15 cellular contexts compared by ENCODE assay signal in genomic region chr20:63834545-63834880, GRCh38. TPM values are rescaled to one million over a fixed set of nuclear protein-coding genes. Genes with fewer than 3 reads are reported as not detected.
DNase-seq lines count a peak whose midpoint lies in the region; ATAC-seq and TF ChIP-seq lines count a peak whose summit lies in the region.
"Had no signal": no experiment of that assay in that cellular context is flagged by ENCODE, and none has a peak within 500 bp of the region (broad histone marks: within the 10 kb centered on the region; RNA-seq: fewer than 3 reads in every experiment).

No MANE protein-coding gene starts in this region.

- peak overlapping the region; percentile 26 for H3K4me2 ChIP-seq in parathyroid adenoma (ENCODE audit: low read length)

- DNase-seq in AG04450 (ENCODE audit: low read depth, low spot score) (no peak), NCI-H446 treated with DMSO at 0.1 percent for 48 hours (lab: John Stamatoyannopoulos, UW) (peak; percentile 51), endothelial cell (ENCODE audit: low spot score) (no peak), amniotic stem cell (lab: John Stamatoyannopoulos, UW) (no peak)
- DNase-seq: activated CD4-positive, alpha-beta T cell treated with anti-CD3 and anti-CD28 coated beads for 36 hours; effector memory CD4-positive, alpha-beta T cell; Karpas-422; NK-92 treated with Interleukin-12 subunit alpha and Interleukin-12 subunit beta, amount 100 ng/mL, for 24 hours had no signal

- peaks cover 10% of the 10 kb centered on the region for H3K4me1 Mint-ChIP-seq in endothelial cell (ENCODE audit: unreplicated experiment)

- H3K9me3 ChIP-seq in AG04450 (ENCODE audit: control insufficient read depth, insufficient read depth, low read length), result peaks cover 7% of the 10 kb centered on the region; the same call in 1 of the 2 replicates
- H3K9me3 ChIP-seq in parathyroid adenoma (ENCODE audit: control insufficient read depth, low read length), result no peaks in the 10 kb centered on the region
- H3K9me3 ChIP-seq: transverse colon had no signal

- no peak overlapping the region for H3K4me3 ChIP-seq in AG04450 (ENCODE audit: low read depth, low read length)
- H3K4me3 ChIP-seq in parathyroid adenoma (ENCODE audit: low read depth, low read length), result no peak overlapping the region
- H3K4me3 ChIP-seq: transverse colon had no signal

- no peaks in the 10 kb centered on the region for H3K79me2 ChIP-seq in parathyroid adenoma

- H3K9ac ChIP-seq in parathyroid adenoma, result no peak overlapping the region

- peak overlapping the region; percentile 92 for H3K27ac ChIP-seq in AG04450 (ENCODE audit: low read depth, low read length)
- peak overlapping the region; percentile 91 for H3K27ac ChIP-seq in parathyroid adenoma

- H3K9me3 Mint-ChIP-seq in endothelial cell (ENCODE audit: unreplicated experiment), result no peaks in the 10 kb centered on the region

- H3K27ac Mint-ChIP-seq in endothelial cell (ENCODE audit: unreplicated experiment), result peak overlapping the region; percentile 24
- H3K27ac Mint-ChIP-seq: activated CD4-positive, alpha-beta T cell treated with anti-CD3 and anti-CD28 coated beads for 36 hours had no signal

- ATAC-seq in GM21825 (IDR thresholded peaks at IDR 0.05; ENCODE audit: unreplicated experiment) (no peak), HG03159 (IDR thresholded peaks at IDR 0.05; ENCODE audit: unreplicated experiment) (no peak), GM18909 (IDR thresholded peaks at IDR 0.05; ENCODE audit: poor library complexity, unreplicated experiment) (no peak)
- ATAC-seq: activated CD4-positive, alpha-beta T cell treated with anti-CD3 and anti-CD28 coated beads for 36 hours had no signal

- peaks cover 11% of the 10 kb centered on the region for H3K27me3 Mint-ChIP-seq in endothelial cell (ENCODE audit: unreplicated experiment)

- no peaks in the 10 kb centered on the region for H3K27me3 ChIP-seq in AG04450 (ENCODE audit: control insufficient read depth, insufficient read depth, low read length)
- H3K27me3 ChIP-seq in parathyroid adenoma (ENCODE audit: control insufficient read depth, insufficient read depth, low read length), result no peaks in the 10 kb centered on the region

- CTCF ChIA-PET in AG04450 (lab: Charles Lee), result interaction anchor here (1.2 kb wide), 1 partner anchor 59 kb away, joined by 3 read pairs; no protein-coding TSS in a partner anchor

- peak overlapping the region; percentile 77 for H2AFZ ChIP-seq in parathyroid adenoma

- H3K36me3 ChIP-seq in parathyroid adenoma (ENCODE audit: control insufficient read depth, insufficient read depth, low read length), result no peaks in the 10 kb centered on the region
- H3K36me3 ChIP-seq: transverse colon had no signal

- peaks cover 6% of the 10 kb centered on the region for H3K36me3 Mint-ChIP-seq in endothelial cell (ENCODE audit: low read depth, unreplicated experiment)

- POLR2A ChIA-PET in AG04450 (lab: Yijun Ruan, JAX), result interaction anchor here (0.6 to 2.5 kb wide), 4 partner anchors 31 to 327 kb away, joined by 5 to 17 read pairs (median 6); partner anchors contain the start of genes TCEA2 and TPD52L2

- H3K4me3 Mint-ChIP-seq in endothelial cell (ENCODE audit: unreplicated experiment), result no peak overlapping the region
- H3K4me3 Mint-ChIP-seq: activated CD4-positive, alpha-beta T cell treated with anti-CD3 and anti-CD28 coated beads for 36 hours had no signal

- H3K4me1 ChIP-seq in parathyroid adenoma, result peaks cover 37% of the 10 kb centered on the region

- TF ChIP-seq CTCF in AG04450 (IDR thresholded peaks at IDR 0.05; ENCODE audit: low read depth, low read length) (no peak), endothelial cell (IDR thresholded peaks at IDR 0.05; ENCODE audit: unreplicated experiment) (no peak), parathyroid adenoma (IDR thresholded peaks at IDR 0.05) (no peak)

RNA-seq across cellular contexts. Expression of gene ZBTB46, which starts 3.4 kb away (rescaled TPM):
- polyA plus RNA-seq in AG04450 (2011; rRNA removed), result 2.0 and 2.8 TPM in 2 replicates
- polyA minus RNA-seq in AG04450 (2011; rRNA and poly(A)+ RNA removed), result 9.7 and 13.5 TPM in 2 replicates
- 42.1 TPM for total RNA-seq in endothelial cell (ENCODE audit: unreplicated experiment)

RNA-seq across cellular contexts. Expression of gene ABHD16B, which starts 26.8 kb away (rescaled TPM):
- not detected in 2 replicates for polyA plus RNA-seq in AG04450 (2011; rRNA removed)
- not detected in 2 replicates for polyA minus RNA-seq in AG04450 (2011; rRNA and poly(A)+ RNA removed)
- not detected for total RNA-seq in endothelial cell (ENCODE audit: unreplicated experiment)
- total RNA-seq: T-helper 1 cell treated with Interleukin-12 subunit alpha and Interleukin-12 subunit beta and Interleukin-4 antibody, amounts not matched to agents 30 ng/mL and 1 ng/mL, for 36 hours; transverse colon had no signal
- polyA plus RNA-seq: keratinocyte had no signal

RNA-seq across cellular contexts. Expression of gene TPD52L2, which starts 30.6 kb away (rescaled TPM):
- polyA plus RNA-seq in AG04450 (2011; rRNA removed), result 202 and 219 TPM in 2 replicates
- polyA minus RNA-seq in AG04450 (2011; rRNA and poly(A)+ RNA removed), result 103 and 111 TPM in 2 replicates
- 85.5 TPM for total RNA-seq in endothelial cell (ENCODE audit: unreplicated experiment)
